8 cellular contexts compared by ENCODE assay signal in genomic region chrX:8743126-8743732, GRCh38. TPM values are rescaled to one million over a fixed set of nuclear protein-coding genes. Genes with fewer than 3 reads are reported as not detected.
DNase-seq lines count a peak whose midpoint lies in the region; ATAC-seq and TF ChIP-seq lines count a peak whose summit lies in the region.

No MANE protein-coding gene starts in this region.

- no peaks in the 10 kb centered on the region for H3K4me1 Mint-ChIP-seq in natural killer cell
- no peaks in the 10 kb centered on the region for H3K4me1 Mint-ChIP-seq in natural killer cell treated with Interleukin-12 subunit alpha and Interleukin-12 subunit beta and Interleukin-15 and Interleukin-18, amount 100 ng/mL, for 72 hours (ENCODE audit: low read depth in 2 of 2)
- H3K4me1 Mint-ChIP-seq in activated CD4-positive, alpha-beta memory T cell treated with anti-CD3 and anti-CD28 coated beads, Interleukin-2, amount 10 ng/mL, durations not matched to agents 7 days and 5 days = no peaks in the 10 kb centered on the region

- DNase-seq in natural killer cell = peak; percentile 46
- no peak for DNase-seq in natural killer cell treated with Interleukin-12 subunit alpha and Interleukin-12 subunit beta and Interleukin-15 and Interleukin-18, amount 100 ng/mL, for 72 hours (ENCODE audit: low spot score)
- DNase-seq in MM.1S = peak; percentile 51
- DNase-seq in activated CD4-positive, alpha-beta memory T cell treated with anti-CD3 and anti-CD28 coated beads, Interleukin-2, amount 10 ng/mL, durations not matched to agents 7 days and 5 days = peak; percentile 52
- DNase-seq in epithelial cell of esophagus (ENCODE audit: low read depth) = peak; percentile 55
- DNase-seq in trophoblast cell = peak; percentile 30 to 71
- DNase-seq in inferior parietal cortex (ENCODE audit: extremely low spot score) = no peak

- no peaks in the 10 kb centered on the region for H3K36me3 ChIP-seq in MM.1S (replicated peaks; ENCODE audit: insufficient read depth, low read length)
- H3K36me3 ChIP-seq in trophoblast cell (ENCODE audit: control insufficient read depth in 1 of 2, insufficient read depth in 2 of 2, low read length in 2 of 2) = no peaks in the 10 kb centered on the region

- no peak overlapping the region for H4K91ac ChIP-seq in trophoblast cell (ENCODE audit: low read depth, low read length)

- no peak overlapping the region for H3K18ac ChIP-seq in trophoblast cell (ENCODE audit: low read length)

- H3K4me3 ChIP-seq in MM.1S (ENCODE audit: low read length) (no peak overlapping the region), epithelial cell of esophagus (ENCODE audit: low read length) (no peak overlapping the region), trophoblast cell (ENCODE audit: low read depth, low read length) (no peak overlapping the region)

- H3K27ac ChIP-seq in MM.1S (ENCODE audit: low read length) (no peak overlapping the region), trophoblast cell (ENCODE audit: low read depth, low read length) (no peak overlapping the region)

- no peak overlapping the region for H2BK12ac ChIP-seq in trophoblast cell (ENCODE audit: low read length)

- H2AFZ ChIP-seq in MM.1S (ENCODE audit: low read length) = no peak overlapping the region
- no peak overlapping the region for H2AFZ ChIP-seq in trophoblast cell (ENCODE audit: insufficient read depth, low read length, poor library complexity)

- TF ChIP-seq CTCF in natural killer cell (IDR thresholded peaks at IDR 0.05) (peak; percentile 65), MM.1S (IDR thresholded peaks at IDR 0.05; ENCODE audit: low read length) (peak; percentile 71), epithelial cell of esophagus (IDR thresholded peaks at IDR 0.05; ENCODE audit: insufficient read depth, low read depth, low read length, missing control alignments) (peak; percentile 79)

- no peaks in the 10 kb centered on the region for H3K79me2 ChIP-seq in MM.1S (ENCODE audit: low read length)
- H3K79me2 ChIP-seq in trophoblast cell (ENCODE audit: control insufficient read depth, insufficient read depth, low read length, poor library complexity) = no peaks in the 10 kb centered on the region

- no peak overlapping the region for H2BK120ac ChIP-seq in trophoblast cell (ENCODE audit: insufficient read depth, low read length, poor library complexity)

- no peaks in the 10 kb centered on the region for H3K36me3 Mint-ChIP-seq in natural killer cell
- no peaks in the 10 kb centered on the region for H3K36me3 Mint-ChIP-seq in natural killer cell treated with Interleukin-12 subunit alpha and Interleukin-12 subunit beta and Interleukin-15 and Interleukin-18, amount 100 ng/mL, for 72 hours
- H3K36me3 Mint-ChIP-seq in activated CD4-positive, alpha-beta memory T cell treated with anti-CD3 and anti-CD28 coated beads, Interleukin-2, amount 10 ng/mL, durations not matched to agents 7 days and 5 days (ENCODE audit: low read depth) = no peaks in the 10 kb centered on the region

- POLR2A ChIA-PET in activated CD4-positive, alpha-beta memory T cell treated with anti-CD3 and anti-CD28 coated beads, Interleukin-2, amount 10 ng/mL, durations not matched to agents 7 days and 5 days (lab: Charles Lee) = no interaction called here

- WGBS in trophoblast cell (ENCODE audit: extremely low coverage, insufficient coverage, insufficient read length) = no CpG with 5 or more reads among the region's 11 CpGs

- H3K27me3 ChIP-seq in MM.1S (replicated peaks; ENCODE audit: insufficient read depth, low read length) (no peaks in the 10 kb centered on the region), trophoblast cell (ENCODE audit: insufficient read depth, low read length) (no peaks in the 10 kb centered on the region)

- intact Hi-C loops in natural killer cell (cut with micrococcal nuclease) = loop anchor here (2.0 to 5.0 kb wide), 2 partner anchors 964 to 1376 kb away; no protein-coding TSS in a partner anchor

- H3K9me3 Mint-ChIP-seq in natural killer cell = no peaks in the 10 kb centered on the region
- H3K9me3 Mint-ChIP-seq in natural killer cell treated with Interleukin-12 subunit alpha and Interleukin-12 subunit beta and Interleukin-15 and Interleukin-18, amount 100 ng/mL, for 72 hours = no peaks in the 10 kb centered on the region
- no peaks in the 10 kb centered on the region for H3K9me3 Mint-ChIP-seq in activated CD4-positive, alpha-beta memory T cell treated with anti-CD3 and anti-CD28 coated beads, Interleukin-2, amount 10 ng/mL, durations not matched to agents 7 days and 5 days

- CTCF ChIA-PET in activated CD4-positive, alpha-beta memory T cell treated with anti-CD3 and anti-CD28 coated beads, Interleukin-2, amount 10 ng/mL, durations not matched to agents 7 days and 5 days (lab: Charles Lee) = interaction anchor here (0.6 to 2.4 kb wide), 4 partner anchors 9 to 482 kb away, joined by 4 to 9 read pairs (median 6); no protein-coding TSS in a partner anchor

- H3K9me3 ChIP-seq in MM.1S (replicated peaks; ENCODE audit: insufficient read depth, low read length) = no peaks in the 10 kb centered on the region
- no peaks in the 10 kb centered on the region for H3K9me3 ChIP-seq in trophoblast cell (ENCODE audit: insufficient read depth, low read depth, low read length)

- no peak overlapping the region for H3K4me3 Mint-ChIP-seq in natural killer cell
- H3K4me3 Mint-ChIP-seq in natural killer cell treated with Interleukin-12 subunit alpha and Interleukin-12 subunit beta and Interleukin-15 and Interleukin-18, amount 100 ng/mL, for 72 hours = no peak overlapping the region
- no peak overlapping the region for H3K4me3 Mint-ChIP-seq in activated CD4-positive, alpha-beta memory T cell treated with anti-CD3 and anti-CD28 coated beads, Interleukin-2, amount 10 ng/mL, durations not matched to agents 7 days and 5 days

- ATAC-seq in natural killer cell = peak in 2 of 3 donors; percentile 42 to 67
- ATAC-seq in natural killer cell treated with Interleukin-12 subunit alpha and Interleukin-12 subunit beta and Interleukin-15 and Interleukin-18, amount 100 ng/mL, for 72 hours = no peak
- ATAC-seq in GM19023 (IDR thresholded peaks at IDR 0.05; ENCODE audit: unreplicated experiment) = no peak

- no peak overlapping the region for H2AK5ac ChIP-seq in trophoblast cell (ENCODE audit: low read length)

- H3K27me3 Mint-ChIP-seq in natural killer cell (ENCODE audit: low read depth in 2 of 2) = peaks cover 3 to 6% of the 10 kb centered on the region in 2 donors
- H3K27me3 Mint-ChIP-seq in natural killer cell treated with Interleukin-12 subunit alpha and Interleukin-12 subunit beta and Interleukin-15 and Interleukin-18, amount 100 ng/mL, for 72 hours = peaks cover 12 to 13% of the 10 kb centered on the region in 2 donors
- peaks cover 2% of the 10 kb centered on the region for H3K27me3 Mint-ChIP-seq in activated CD4-positive, alpha-beta memory T cell treated with anti-CD3 and anti-CD28 coated beads, Interleukin-2, amount 10 ng/mL, durations not matched to agents 7 days and 5 days

- H3K14ac ChIP-seq in trophoblast cell (ENCODE audit: low read length) = no peak overlapping the region

- no peak overlapping the region for H3K23ac ChIP-seq in trophoblast cell (ENCODE audit: low read length)

- no peaks in the 10 kb centered on the region for H4K20me1 ChIP-seq in MM.1S (ENCODE audit: insufficient read depth, low read length)

- H3K4ac ChIP-seq in trophoblast cell (ENCODE audit: low read depth, low read length) = no peak overlapping the region

- no peak overlapping the region for H4K8ac ChIP-seq in trophoblast cell (ENCODE audit: low read depth, low read length)

- H3F3A ChIP-seq in MM.1S (ENCODE audit: insufficient read depth, low read length) = no peaks in the 10 kb centered on the region

- no peaks in the 10 kb centered on the region for H3K9me2 ChIP-seq in MM.1S (replicated peaks; ENCODE audit: insufficient read depth, low read length)

- no peak overlapping the region for H4K12ac ChIP-seq in trophoblast cell (ENCODE audit: low read depth, low read length)

- H3K27ac Mint-ChIP-seq in natural killer cell = no peak overlapping the region
- H3K27ac Mint-ChIP-seq in natural killer cell treated with Interleukin-12 subunit alpha and Interleukin-12 subunit beta and Interleukin-15 and Interleukin-18, amount 100 ng/mL, for 72 hours = no peak overlapping the region
- no peak overlapping the region for H3K27ac Mint-ChIP-seq in activated CD4-positive, alpha-beta memory T cell treated with anti-CD3 and anti-CD28 coated beads, Interleukin-2, amount 10 ng/mL, durations not matched to agents 7 days and 5 days

- H3K9ac ChIP-seq in MM.1S (ENCODE audit: low read length) = no peak overlapping the region
- H3K9ac ChIP-seq in trophoblast cell (ENCODE audit: low read length) = no peak overlapping the region

- H3K4me1 ChIP-seq in MM.1S (ENCODE audit: low read length) = no peaks in the 10 kb centered on the region
- no peaks in the 10 kb centered on the region for H3K4me1 ChIP-seq in trophoblast cell (ENCODE audit: control insufficient read depth in 1 of 2, insufficient read depth in 2 of 2, low read length in 2 of 2)

- H2BK5ac ChIP-seq in trophoblast cell (ENCODE audit: low read depth, low read length, poor library complexity) = no peak overlapping the region

- no peak overlapping the region for H3K4me2 ChIP-seq in MM.1S (ENCODE audit: low read depth, low read length)
- no peak overlapping the region for H3K4me2 ChIP-seq in trophoblast cell (ENCODE audit: low read length)

- H3K79me1 ChIP-seq in trophoblast cell (ENCODE audit: low read length) = no peaks in the 10 kb centered on the region

RNA-seq across cellular contexts. Expression of gene ANOS1, which starts 11.3 kb away (rescaled TPM):
- total RNA-seq in natural killer cell = not detected
- total RNA-seq in natural killer cell treated with Interleukin-12 subunit alpha and Interleukin-12 subunit beta and Interleukin-15 and Interleukin-18, amount 100 ng/mL, for 72 hours = not detected
- not detected for total RNA-seq in activated CD4-positive, alpha-beta memory T cell treated with anti-CD3 and anti-CD28 coated beads, Interleukin-2, amount 10 ng/mL, durations not matched to agents 7 days and 5 days
- 8.1 and 8.9 TPM in 2 replicates for polyA plus RNA-seq in trophoblast cell (2013)

RNA-seq across cellular contexts. Expression of gene FAM9A, which starts 58.0 kb away (rescaled TPM):
- not detected for total RNA-seq in natural killer cell
- not detected for total RNA-seq in natural killer cell treated with Interleukin-12 subunit alpha and Interleukin-12 subunit beta and Interleukin-15 and Interleukin-18, amount 100 ng/mL, for 72 hours
- not detected for total RNA-seq in activated CD4-positive, alpha-beta memory T cell treated with anti-CD3 and anti-CD28 coated beads, Interleukin-2, amount 10 ng/mL, durations not matched to agents 7 days and 5 days
- polyA plus RNA-seq in trophoblast cell (2013) = not detected in 2 replicates

Comparison
In these comparisons a context has a peak if more than half of its experiments do, and no peak if none do; other contexts are left out.
1. ATAC-seq: peak in natural killer cell (2 of 3); none in natural killer cell treated with Interleukin-12 subunit alpha and Interleukin-12 subunit beta and Interleukin-15 and Interleukin-18, amount 100 ng/mL, for 72 hours (0 of 2) and GM19023 (single experiment).
2. DNase-seq: peak in natural killer cell (single experiment), MM.1S (single experiment), activated CD4-positive, alpha-beta memory T cell treated with anti-CD3 and anti-CD28 coated beads, Interleukin-2, amount 10 ng/mL, durations not matched to agents 7 days and 5 days (single experiment), epithelial cell of esophagus (single experiment) and trophoblast cell (2 of 2); none in natural killer cell treated with Interleukin-12 subunit alpha and Interleukin-12 subunit beta and Interleukin-15 and Interleukin-18, amount 100 ng/mL, for 72 hours (single experiment) and inferior parietal cortex (single experiment).
3. Peak in every context shown above with its lines, with median percentiles within 50 percentile points of each other: CTCF ChIP-seq.